ENCODE assay signal across 8 cellular contexts in the genomic region with DNA sequence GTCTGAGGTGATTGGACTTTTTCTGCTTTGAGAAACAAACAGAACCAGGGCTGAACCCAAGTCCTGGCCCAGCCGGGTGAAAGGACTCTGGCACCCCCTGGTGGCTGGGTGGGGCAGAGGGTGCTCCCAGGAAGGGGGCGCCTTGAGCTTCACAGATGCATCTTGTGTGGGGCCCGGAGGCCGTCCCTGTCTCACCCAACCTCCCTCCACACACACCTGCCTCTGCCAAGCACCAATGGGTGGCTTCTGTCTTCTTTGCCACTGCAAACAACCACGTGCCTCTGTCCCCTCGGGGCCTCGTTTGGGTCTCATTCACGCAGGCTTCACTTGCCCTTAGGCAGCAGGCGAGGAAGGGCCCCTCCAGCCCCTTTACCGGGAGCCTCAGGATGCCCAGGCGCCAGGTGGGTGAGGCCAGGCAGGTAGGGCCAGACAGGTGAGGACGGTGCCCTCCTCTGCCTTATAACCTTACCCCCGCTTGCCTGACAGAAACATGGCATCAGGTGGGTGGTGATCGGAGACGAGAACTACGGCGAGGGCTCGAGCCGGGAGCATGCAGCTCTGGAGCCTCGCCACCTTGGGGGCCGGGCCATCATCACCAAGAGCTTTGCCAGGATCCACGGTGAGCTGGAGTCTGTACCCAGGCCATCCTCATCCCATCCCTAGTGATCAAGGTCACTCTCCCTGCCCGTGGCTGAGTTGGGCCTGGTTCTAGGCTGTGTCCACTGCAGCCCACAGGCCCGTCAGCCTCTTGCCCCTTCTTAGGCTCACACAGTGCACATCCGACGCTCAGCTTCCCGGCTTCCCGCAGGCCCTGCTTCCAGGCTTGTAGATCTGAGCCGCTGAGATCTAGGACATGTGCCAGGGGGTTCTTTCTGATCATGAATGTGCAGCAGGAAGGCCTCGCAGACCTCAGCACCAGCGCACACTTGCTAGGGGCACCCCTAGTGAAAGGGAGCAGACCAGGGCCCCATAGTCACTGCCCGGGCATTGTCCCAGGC. TPM values are rescaled to one million over a fixed set of nuclear protein-coding genes. Genes with fewer than 3 reads are reported as not detected.
A peak's percentile ranks its signal among the peaks of the same experiment; 100 is the strongest.
DNase-seq lines count a peak whose midpoint lies in the region; ATAC-seq and TF ChIP-seq lines count a peak whose summit lies in the region.

No MANE protein-coding gene starts in this region.

- DNase-seq in COLO829 (ENCODE audit: low spot score) (peak; percentile 58), ecto neural progenitor cell (ENCODE audit: low spot score) (peak; percentile 67), naive B cell (peak; percentile 65)
- peak; percentile 69 to 72 for DNase-seq in activated CD4-positive, alpha-beta T cell treated with anti-CD3 and anti-CD28 coated beads, Interleukin-2, amount 50 U/mL, for 48 hours
- DNase-seq in stimulated activated naive B cell treated with anti-CD40 and anti-IgM and Interleukin-4, amounts not matched to agents 10 μg/mL and 1 μg/mL and 100 μg/mL, for 72 hours: peak; percentile 42

- H3K4me3 Mint-ChIP-seq in naive B cell: no peak overlapping the region
- no peak overlapping the region for H3K4me3 Mint-ChIP-seq in stimulated activated naive B cell treated with anti-CD40 and anti-IgM and Interleukin-4, amounts not matched to agents 10 μg/mL and 1 μg/mL and 100 μg/mL, for 72 hours

- ATAC-seq in naive B cell (ENCODE audit: low read depth in 2 of 2) (peak; percentile 81 to 83), GM18873 (IDR thresholded peaks at IDR 0.05; ENCODE audit: low FRiP score, unreplicated experiment) (no peak), GM19397 (IDR thresholded peaks at IDR 0.05; ENCODE audit: unreplicated experiment) (no peak)
- ATAC-seq in stimulated activated naive B cell treated with anti-CD40 and anti-IgM and Interleukin-4, amounts not matched to agents 10 μg/mL and 1 μg/mL and 100 μg/mL, for 72 hours (replicated peaks): peak; percentile 63 to 68

- no peaks in the 10 kb centered on the region for H3K27me3 Mint-ChIP-seq in naive B cell
- no peaks in the 10 kb centered on the region for H3K27me3 Mint-ChIP-seq in stimulated activated naive B cell treated with anti-CD40 and anti-IgM and Interleukin-4, amounts not matched to agents 10 μg/mL and 1 μg/mL and 100 μg/mL, for 72 hours

- peaks cover 0 to 8% of the 10 kb centered on the region in 2 donors for H3K36me3 Mint-ChIP-seq in naive B cell
- H3K36me3 Mint-ChIP-seq in stimulated activated naive B cell treated with anti-CD40 and anti-IgM and Interleukin-4, amounts not matched to agents 10 μg/mL and 1 μg/mL and 100 μg/mL, for 72 hours: peaks cover 45 to 67% of the 10 kb centered on the region in 2 donors

- H3K9me3 Mint-ChIP-seq in naive B cell: no peaks in the 10 kb centered on the region
- no peaks in the 10 kb centered on the region for H3K9me3 Mint-ChIP-seq in stimulated activated naive B cell treated with anti-CD40 and anti-IgM and Interleukin-4, amounts not matched to agents 10 μg/mL and 1 μg/mL and 100 μg/mL, for 72 hours

- peak; percentile 91 for TF ChIP-seq CTCF in LNCAP (IDR thresholded peaks at IDR 0.05)

- peak overlapping the region in 4 of 6 donors; percentile 42 to 89 (median 54) for H3K27ac Mint-ChIP-seq in naive B cell
- H3K27ac Mint-ChIP-seq in stimulated activated naive B cell treated with anti-CD40 and anti-IgM and Interleukin-4, amounts not matched to agents 10 μg/mL and 1 μg/mL and 100 μg/mL, for 72 hours: peak overlapping the region; percentile 85

- peaks cover 0 to 20% (median 15%) of the 10 kb centered on the region in 3 donors for H3K4me1 Mint-ChIP-seq in naive B cell
- H3K4me1 Mint-ChIP-seq in stimulated activated naive B cell treated with anti-CD40 and anti-IgM and Interleukin-4, amounts not matched to agents 10 μg/mL and 1 μg/mL and 100 μg/mL, for 72 hours: peaks cover 28 to 37% of the 10 kb centered on the region in 2 donors

RNA-seq across cellular contexts. Expression of a gene that starts 17.2 kb away (rescaled TPM):
- 10 to 100 TPM; 17.9 to 27.2 (median 22.6) TPM for polyA plus RNA-seq in naive B cell (ENCODE audit: low read depth in 6 of 6)

RNA-seq across cellular contexts. Expression of a gene that starts 33.7 kb away (rescaled TPM):
- polyA plus RNA-seq in naive B cell (ENCODE audit: low read depth in 6 of 6): not detected

RNA-seq across cellular contexts. Expression of a gene that starts 58.2 kb away (rescaled TPM):
- 100 to 1,000 TPM in 3 of 6 donors, 10 to 100 TPM in 3; 88.9 to 124 (median 106) TPM for polyA plus RNA-seq in naive B cell (ENCODE audit: low read depth in 6 of 6)

RNA-seq across cellular contexts. Expression of a gene that starts 58.6 kb away (rescaled TPM):
- 10 to 100 TPM; 20.5 to 34.2 (median 26.7) TPM for polyA plus RNA-seq in naive B cell (ENCODE audit: low read depth in 6 of 6)

Comparison
In these comparisons a context has a peak if more than half of its experiments do, and no peak if none do; other contexts are left out.
1. ATAC-seq: peak in naive B cell (2 of 2) and stimulated activated naive B cell treated with anti-CD40 and anti-IgM and Interleukin-4, amounts not matched to agents 10 μg/mL and 1 μg/mL and 100 μg/mL, for 72 hours (2 of 2); none in GM18873 (single experiment) and GM19397 (single experiment).
2. Peak in every context shown above with its lines, with median percentiles within 50 percentile points of each other: DNase-seq.